ENCODE assay signal across 16 cellular contexts in the genomic region with DNA sequence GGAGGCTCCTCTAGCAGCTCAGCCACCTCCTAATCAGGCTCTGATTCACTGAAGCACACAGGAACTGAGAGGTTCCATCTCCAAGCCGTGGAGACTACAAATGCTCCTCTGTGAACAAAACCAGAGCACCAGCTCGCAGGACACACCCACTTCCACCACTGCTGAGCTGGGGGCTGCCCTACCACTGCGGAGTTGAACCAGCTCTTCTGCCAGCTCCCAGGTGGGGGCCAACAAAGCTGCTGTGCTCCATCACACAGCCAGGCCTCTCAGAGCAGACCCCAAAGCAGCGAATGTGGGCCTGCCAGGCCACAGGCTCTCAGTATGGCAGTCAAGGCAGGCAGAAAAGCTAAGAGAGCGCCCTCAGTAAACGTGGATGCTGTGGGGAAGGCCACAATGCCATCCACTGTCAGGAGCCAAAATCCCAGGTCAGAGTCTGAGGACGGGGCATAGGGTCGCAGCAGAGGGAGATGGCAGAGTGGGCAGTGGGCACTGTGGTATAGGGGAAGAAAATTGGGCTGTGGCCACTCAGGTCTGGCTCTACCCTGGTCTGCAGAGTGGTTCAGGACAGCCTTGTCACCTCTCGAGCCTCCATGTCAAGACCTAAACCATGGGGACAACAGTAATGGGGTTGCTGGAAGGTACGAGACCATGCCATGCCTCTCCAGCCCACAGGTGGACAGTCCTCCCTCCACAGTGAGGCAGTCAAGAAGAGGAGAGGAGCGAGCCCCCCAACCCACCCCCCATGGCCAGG.
A peak's percentile ranks its signal among the peaks of the same experiment; 100 is the strongest.
DNase-seq lines count a peak whose midpoint lies in the region; ATAC-seq and TF ChIP-seq lines count a peak whose summit lies in the region.
"Had no signal": no experiment of that assay in that cellular context is flagged by ENCODE, and none has a peak within 500 bp of the region (broad histone marks: within the 10 kb centered on the region; RNA-seq: fewer than 3 reads in every experiment).

No MANE protein-coding gene starts in this region.

- ATAC-seq in HG02642 (IDR thresholded peaks at IDR 0.05; ENCODE audit: poor library complexity, unreplicated experiment) (no peak), HG03135 (IDR thresholded peaks at IDR 0.05; ENCODE audit: unreplicated experiment) (no peak)

- TF ChIP-seq CTCF in spleen (IDR thresholded peaks at IDR 0.05 in 8 of 11, conservative IDR thresholded peaks at IDR 0.05 in 3 of 11) = no peak
- no peak for TF ChIP-seq CTCF in left ventricle myocardium inferior (IDR thresholded peaks at IDR 0.05; ENCODE audit: borderline replicate concordance)

- H3K4me1 Mint-ChIP-seq in activated CD4-positive, alpha-beta memory T cell treated with anti-CD3 and anti-CD28 coated beads, Interleukin-2, amount 10 ng/mL, durations not matched to agents 7 days and 5 days = no peaks in the 10 kb centered on the region
- H3K4me1 Mint-ChIP-seq in activated CD4-positive, alpha-beta memory T cell treated with anti-CD3 and anti-CD28 coated beads for 36 hours (ENCODE audit: low read depth) = no peaks in the 10 kb centered on the region

- H3K27ac Mint-ChIP-seq in activated CD4-positive, alpha-beta memory T cell treated with anti-CD3 and anti-CD28 coated beads, Interleukin-2, amount 10 ng/mL, durations not matched to agents 7 days and 5 days = no peak overlapping the region
- no peak overlapping the region for H3K27ac Mint-ChIP-seq in activated CD4-positive, alpha-beta memory T cell treated with anti-CD3 and anti-CD28 coated beads for 36 hours

- WGBS in spleen, 5 donors = 59 to 72% (median 63%) methylated on average over 8 to 11 of the region's 11 CpGs

- intact Hi-C loops in activated CD4-positive, alpha-beta memory T cell treated with anti-CD3 and anti-CD28 coated beads for 36 hours (cut with micrococcal nuclease) = no loop called here
- intact Hi-C loops in spleen (cut with DNase I; ENCODE audit: low total_unique reads) (no loop called here), left ventricle myocardium inferior (cut with micrococcal nuclease) (no loop called here)

- POLR2A ChIA-PET in activated CD4-positive, alpha-beta memory T cell treated with anti-CD3 and anti-CD28 coated beads, Interleukin-2, amount 10 ng/mL, durations not matched to agents 7 days and 5 days (lab: Charles Lee) = no interaction called here
- POLR2A ChIA-PET in activated CD4-positive, alpha-beta memory T cell treated with anti-CD3 and anti-CD28 coated beads for 36 hours (lab: Charles Lee) = no interaction called here

- no peak overlapping the region for H3K4me3 Mint-ChIP-seq in activated CD4-positive, alpha-beta memory T cell treated with anti-CD3 and anti-CD28 coated beads, Interleukin-2, amount 10 ng/mL, durations not matched to agents 7 days and 5 days
- H3K4me3 Mint-ChIP-seq in activated CD4-positive, alpha-beta memory T cell treated with anti-CD3 and anti-CD28 coated beads for 36 hours = no peak overlapping the region

- H3K27me3 ChIP-seq in spleen (replicated peaks in 1 of 7) (peaks cover 0 to 12% (median 0%) of the 10 kb centered on the region in 7 donors), left ventricle myocardium inferior (ENCODE audit: low read depth) (peaks cover 5% of the 10 kb centered on the region)

- H3K9me3 ChIP-seq in spleen = peaks cover 0 to 18% (median 10%) of the 10 kb centered on the region in 8 donors
- H3K9me3 ChIP-seq in left ventricle myocardium inferior (replicated peaks) = peaks cover 14% of the 10 kb centered on the region

- H3K9me3 Mint-ChIP-seq in activated CD4-positive, alpha-beta memory T cell treated with anti-CD3 and anti-CD28 coated beads, Interleukin-2, amount 10 ng/mL, durations not matched to agents 7 days and 5 days = no peaks in the 10 kb centered on the region
- no peaks in the 10 kb centered on the region for H3K9me3 Mint-ChIP-seq in activated CD4-positive, alpha-beta memory T cell treated with anti-CD3 and anti-CD28 coated beads for 36 hours

- H3K36me3 ChIP-seq in spleen (no peaks in the 10 kb centered on the region), left ventricle myocardium inferior (no peaks in the 10 kb centered on the region)
- H3K36me3 ChIP-seq: HAP-1 had no signal

- no peak for TF ChIP-seq POLR2A in spleen (IDR thresholded peaks at IDR 0.05)

- CTCF ChIA-PET in activated CD4-positive, alpha-beta memory T cell treated with anti-CD3 and anti-CD28 coated beads, Interleukin-2, amount 10 ng/mL, durations not matched to agents 7 days and 5 days (lab: Charles Lee) = no interaction called here
- CTCF ChIA-PET in activated CD4-positive, alpha-beta memory T cell treated with anti-CD3 and anti-CD28 coated beads for 36 hours (lab: Charles Lee) = no interaction called here

- H3K27ac ChIP-seq in angular gyrus (ENCODE audit: low read depth, low read length) = peak overlapping the region; percentile 46
- H3K27ac ChIP-seq in spleen = no peak overlapping the region
- H3K27ac ChIP-seq in left ventricle myocardium inferior (replicated peaks) = no peak overlapping the region
- H3K27ac ChIP-seq: 22Rv1, C4-2B had no signal

- H3K36me3 Mint-ChIP-seq in activated CD4-positive, alpha-beta memory T cell treated with anti-CD3 and anti-CD28 coated beads, Interleukin-2, amount 10 ng/mL, durations not matched to agents 7 days and 5 days (ENCODE audit: low read depth) = no peaks in the 10 kb centered on the region
- H3K36me3 Mint-ChIP-seq in activated CD4-positive, alpha-beta memory T cell treated with anti-CD3 and anti-CD28 coated beads for 36 hours = no peaks in the 10 kb centered on the region

- no peak overlapping the region for H3K4me3 ChIP-seq in spleen
- H3K4me3 ChIP-seq in left ventricle myocardium inferior = no peak overlapping the region
- H3K4me3 ChIP-seq: HAP-1 had no signal

- H3K4me1 ChIP-seq in spleen (no peaks in the 10 kb centered on the region), left ventricle myocardium inferior (no peaks in the 10 kb centered on the region)
- H3K4me1 ChIP-seq: HAP-1 had no signal

- peak; percentile 10 for DNase-seq in activated CD4-positive, alpha-beta memory T cell treated with anti-CD3 and anti-CD28 coated beads, Interleukin-2, amount 10 ng/mL, durations not matched to agents 7 days and 5 days
- no peak for DNase-seq in activated CD4-positive, alpha-beta memory T cell treated with anti-CD3 and anti-CD28 coated beads for 36 hours
- DNase-seq in islet precursor cell (peak; percentile 40), spleen (peak; percentile 64), left ventricle myocardium inferior (no peak)
- DNase-seq: MM.1S, NCI-H1105, NCI-H187, NCI-H446, NCI-H774 had no signal

- peaks cover 3% of the 10 kb centered on the region for H3K27me3 Mint-ChIP-seq in activated CD4-positive, alpha-beta memory T cell treated with anti-CD3 and anti-CD28 coated beads, Interleukin-2, amount 10 ng/mL, durations not matched to agents 7 days and 5 days
- peaks cover 3% of the 10 kb centered on the region for H3K27me3 Mint-ChIP-seq in activated CD4-positive, alpha-beta memory T cell treated with anti-CD3 and anti-CD28 coated beads for 36 hours

Comparison
In these comparisons a context has a peak if more than half of its experiments do, and no peak if none do; other contexts are left out.
1. DNase-seq: peak in activated CD4-positive, alpha-beta memory T cell treated with anti-CD3 and anti-CD28 coated beads, Interleukin-2, amount 10 ng/mL, durations not matched to agents 7 days and 5 days (single experiment), islet precursor cell (single experiment) and spleen (single experiment); none in activated CD4-positive, alpha-beta memory T cell treated with anti-CD3 and anti-CD28 coated beads for 36 hours (single experiment) and left ventricle myocardium inferior (single experiment).